ENCODE assay signal across 8 cellular contexts in the genomic region with DNA sequence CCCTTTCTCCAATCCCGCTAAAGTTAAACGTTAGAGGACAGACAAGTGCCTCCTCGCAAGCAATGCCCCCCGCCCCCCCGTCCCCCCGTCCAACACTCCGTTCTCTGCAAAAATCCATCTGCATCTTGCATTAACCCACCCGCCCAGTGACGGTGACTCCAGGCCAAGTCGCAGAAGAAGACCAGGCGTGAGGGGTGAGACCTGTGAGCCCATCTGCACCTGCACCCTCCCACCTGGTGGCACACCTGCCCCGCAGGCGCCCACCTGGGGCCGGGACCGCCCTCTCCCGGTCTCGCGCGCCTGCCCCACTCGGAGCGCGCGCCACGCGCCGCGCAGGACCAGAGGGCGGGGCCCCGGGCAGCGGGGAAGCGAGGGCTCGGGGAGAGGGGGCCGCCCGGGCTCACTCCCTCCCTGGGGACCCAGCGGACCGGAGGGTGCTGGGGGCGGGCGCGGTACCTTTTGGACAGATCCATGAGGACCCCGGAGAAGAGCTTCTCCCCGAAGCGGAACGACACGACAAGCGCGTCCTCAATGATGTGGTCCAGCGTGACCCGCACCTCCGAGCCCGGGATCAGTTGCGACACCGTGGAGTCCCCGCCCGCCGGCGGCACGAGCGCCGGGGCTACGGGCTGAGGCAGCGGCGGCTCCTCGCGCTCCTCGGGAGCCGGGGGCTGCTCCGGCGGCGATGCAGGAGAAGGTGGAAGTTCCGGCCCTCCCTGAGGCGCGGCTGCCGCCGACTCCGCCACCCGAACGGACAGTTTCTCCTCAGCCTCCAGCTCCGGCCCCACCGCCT. TPM values are rescaled to one million over a fixed set of nuclear protein-coding genes. Genes with fewer than 3 reads are reported as not detected.
DNase-seq lines count a peak whose midpoint lies in the region; ATAC-seq and TF ChIP-seq lines count a peak whose summit lies in the region.

No MANE protein-coding gene starts in this region.

- CTCF ChIA-PET in activated CD4-positive, alpha-beta T cell treated with anti-CD3 and anti-CD28 coated beads for 36 hours (lab: Charles Lee): interaction anchor here (0.7 to 0.8 kb wide), 2 partner anchors 10 to 38 kb away, joined by 3 to 4 read pairs; no protein-coding TSS in a partner anchor

- peaks cover 13% of the 10 kb centered on the region for H3K36me3 Mint-ChIP-seq in activated CD4-positive, alpha-beta T cell treated with anti-CD3 and anti-CD28 coated beads for 36 hours (ENCODE audit: low read depth)

- H3K9me3 Mint-ChIP-seq in activated CD4-positive, alpha-beta T cell treated with anti-CD3 and anti-CD28 coated beads for 36 hours (ENCODE audit: low read depth): no peaks in the 10 kb centered on the region

- no peaks in the 10 kb centered on the region for H4K20me1 ChIP-seq in Karpas-422 (ENCODE audit: insufficient read depth, low read depth, low read length)

- H3K27ac ChIP-seq in Karpas-422 (ENCODE audit: low read length): peak overlapping the region; percentile 69
- peak overlapping the region; percentile 96 for H3K27ac ChIP-seq in colonic mucosa

- peaks cover 3% of the 10 kb centered on the region for H3K27me3 Mint-ChIP-seq in activated CD4-positive, alpha-beta T cell treated with anti-CD3 and anti-CD28 coated beads for 36 hours

- intact Hi-C loops in activated CD4-positive, alpha-beta T cell treated with anti-CD3 and anti-CD28 coated beads for 36 hours (cut with DNase I, micrococcal nuclease): loop anchor here (1.0 to 10.0 kb wide), 8 partner anchors 97 to 911 kb away; partner anchors contain the start of genes SLU7 (in 2 of the 2), TTC1 (in 2 of the 2), FAM200C (in 1 of the 2) and RNF145 (in 1 of the 2)
- intact Hi-C loops in colonic mucosa (cut with DNase I): no loop called here
- intact Hi-C loops in lower leg skin (cut with DNase I; ENCODE audit: low total_unique reads): no loop called here

- peak overlapping the region; percentile 67 for H3K27ac Mint-ChIP-seq in activated CD4-positive, alpha-beta T cell treated with anti-CD3 and anti-CD28 coated beads for 36 hours

- H3K4me3 ChIP-seq in GM06990 (replicated peaks; ENCODE audit: low read depth, low read length) (peak overlapping the region; percentile 87), Karpas-422 (ENCODE audit: low read length) (peak overlapping the region; percentile 94), colonic mucosa (peak overlapping the region; percentile 92), lower leg skin (ENCODE audit: low read depth, poor library complexity, severe bottlenecking) (peak overlapping the region; percentile 93)

- no peaks in the 10 kb centered on the region; the same call in 1 of the 2 replicates for H3K36me3 ChIP-seq in GM06990 (ENCODE audit: control insufficient read depth, insufficient read depth, low read length)
- peaks cover 12% of the 10 kb centered on the region for H3K36me3 ChIP-seq in Karpas-422 (ENCODE audit: insufficient read depth, low read length)
- no peaks in the 10 kb centered on the region for H3K36me3 ChIP-seq in colonic mucosa

- H3K9me3 ChIP-seq in Karpas-422 (ENCODE audit: low read length): no peaks in the 10 kb centered on the region
- no peaks in the 10 kb centered on the region for H3K9me3 ChIP-seq in colonic mucosa

- peak overlapping the region; percentile 76 for H3K4me3 Mint-ChIP-seq in activated CD4-positive, alpha-beta T cell treated with anti-CD3 and anti-CD28 coated beads for 36 hours

- 0% methylated on average over 17 to 37 of the region's 79 CpGs for WGBS in lower leg skin, 2 donors

- no peak for TF ChIP-seq POLR2A in lower leg skin (IDR thresholded peaks at IDR 0.05)

- H3K27me3 ChIP-seq in GM06990 (replicated peaks; ENCODE audit: control insufficient read depth, insufficient read depth, low read length) (no peaks in the 10 kb centered on the region), Karpas-422 (ENCODE audit: low read length) (no peaks in the 10 kb centered on the region), colonic mucosa (no peaks in the 10 kb centered on the region)

- POLR2A ChIA-PET in activated CD4-positive, alpha-beta T cell treated with anti-CD3 and anti-CD28 coated beads for 36 hours (lab: Charles Lee): no interaction called here

- peak overlapping the region; percentile 98 for H3K9ac ChIP-seq in Karpas-422 (ENCODE audit: low read length)
- peak overlapping the region; percentile 84 to 98 for H3K9ac ChIP-seq in colonic mucosa (ENCODE audit: low read depth in 2 of 2, low read length in 2 of 2)

- DNase-seq in GM06990 (ENCODE audit: extremely low read depth, insufficient read length) (peak; percentile 68), Karpas-422 (peak; percentile 72), colonic mucosa (peak; percentile 55), lower leg skin (ENCODE audit: low spot score in 2 of 2) (peak; percentile 29 to 91), cerebellar nuclear complex (lab: John Stamatoyannopoulos, UW) (no peak)
- DNase-seq in activated CD4-positive, alpha-beta T cell treated with anti-CD3 and anti-CD28 coated beads for 36 hours: peak; percentile 56
- peak in 2 of 3 donors; percentile 8 to 33 for DNase-seq in stimulated activated CD4-positive, alpha-beta T cell treated with anti-CD3 and anti-CD28 coated beads, TNF-alpha, amount 100 ng/mL, for 48 hours (ENCODE audit: low read depth in 3 of 3)

- H3K4me2 ChIP-seq in Karpas-422 (ENCODE audit: low read depth, low read length, poor library complexity, severe bottlenecking): peak overlapping the region; percentile 72

- H2AFZ ChIP-seq in Karpas-422 (ENCODE audit: low read length): peak overlapping the region; percentile 92; the same call in 1 of the 2 replicates

- H3K4me1 Mint-ChIP-seq in activated CD4-positive, alpha-beta T cell treated with anti-CD3 and anti-CD28 coated beads for 36 hours: peaks cover 16% of the 10 kb centered on the region

- H3K79me2 ChIP-seq in Karpas-422 (ENCODE audit: low read length): peaks cover 48% of the 10 kb centered on the region

- no peaks in the 10 kb centered on the region for H3K9me2 ChIP-seq in Karpas-422 (replicated peaks; ENCODE audit: insufficient read depth, low read length)

- ATAC-seq in GM21737 (IDR thresholded peaks at IDR 0.05; ENCODE audit: unreplicated experiment): peak; percentile 17
- peak; percentile 0 for ATAC-seq in activated CD4-positive, alpha-beta T cell treated with anti-CD3 and anti-CD28 coated beads for 36 hours

- H3K4me1 ChIP-seq in Karpas-422 (ENCODE audit: low read length) (peaks cover 9% of the 10 kb centered on the region), colonic mucosa (no peaks in the 10 kb centered on the region)

- no peak for TF ChIP-seq CTCF in GM06990 (IDR thresholded peaks at IDR 0.05; ENCODE audit: insufficient read depth, low read length, poor library complexity, severe bottlenecking)
- TF ChIP-seq CTCF in colonic mucosa (IDR thresholded peaks at IDR 0.05): no peak
- TF ChIP-seq CTCF in lower leg skin (IDR thresholded peaks at IDR 0.05): no peak

RNA-seq across cellular contexts. Expression of gene PWWP2A, which starts 0.7 kb away (rescaled TPM):
- 21.5 and 25.8 TPM in 2 replicates for total RNA-seq in Karpas-422 (2014; rRNA removed; shearing (Covaris generic); ENCODE audit: low replicate concordance)
- 10 to 100 TPM; 14.7 to 24.3 TPM for total RNA-seq in activated CD4-positive, alpha-beta T cell treated with anti-CD3 and anti-CD28 coated beads for 36 hours
- total RNA-seq in colonic mucosa (10 to 100 TPM; 44.0 to 47.6 TPM), lower leg skin (10 to 100 TPM; 43.3 to 46.9 (median 46.4) TPM)

Comparison
In these comparisons a context has a peak if more than half of its experiments do, and no peak if none do; other contexts are left out.
1. DNase-seq: peak in GM06990 (single experiment), Karpas-422 (single experiment), activated CD4-positive, alpha-beta T cell treated with anti-CD3 and anti-CD28 coated beads for 36 hours (single experiment), colonic mucosa (single experiment), lower leg skin (2 of 2) and stimulated activated CD4-positive, alpha-beta T cell treated with anti-CD3 and anti-CD28 coated beads, TNF-alpha, amount 100 ng/mL, for 48 hours (2 of 3); none in cerebellar nuclear complex (0 of 2).
2. intact Hi-C loops: an anchor here in activated CD4-positive, alpha-beta T cell treated with anti-CD3 and anti-CD28 coated beads for 36 hours (1.0 to 10.0 kb wide); none called in colonic mucosa and lower leg skin.
3. Peak in every context shown above with its lines, with median percentiles within 50 percentile points of each other: H3K4me3 ChIP-seq.